Comparison of ENCODE assay signal across 9 cellular contexts in genomic region chr13:95704510-95704909, GRCh38. TPM values are rescaled to one million over a fixed set of nuclear protein-coding genes. Genes with fewer than 3 reads are reported as not detected.
A peak's percentile ranks its signal among the peaks of the same experiment; 100 is the strongest.
DNase-seq lines count a peak whose midpoint lies in the region; ATAC-seq, FAIRE-seq and TF ChIP-seq lines count a peak whose summit lies in the region.
"Had no signal": no experiment of that assay in that cellular context is flagged by ENCODE, and none has a peak within 500 bp of the region (broad histone marks: within the 10 kb centered on the region; RNA-seq: fewer than 3 reads in every experiment).

No MANE protein-coding gene starts in this region.

- H3K9me1 ChIP-seq in K562 (ENCODE audit: control insufficient read depth, insufficient read depth, low read length), result no peaks in the 10 kb centered on the region

- TF ChIP-seq RAD21 in K562 (CRISPR knock-in tag; conservative IDR thresholded peaks at IDR 0.05 in 1 of 2, IDR thresholded peaks at IDR 0.05 in 1 of 2), result 0 out of 4 replicates have a peak, but pooled peaks of 1 of the 2 experiments have one; percentile 15

- POLR2A ChIA-PET in K562 (lab: Yijun Ruan, JAX), result interaction anchor here (0.5 kb wide), 1 partner anchor 416 kb away, joined by 4 read pairs; no protein-coding TSS in a partner anchor

- H3K4me1 ChIP-seq in K562 (replicated peaks in 1 of 2; ENCODE audit: control insufficient read depth in 2 of 2, insufficient read depth in 2 of 2, low read length in 2 of 2) (peaks cover 0 to 12% of the 10 kb centered on the region in 2 experiments; a peak in 3 of 5 replicates), neutrophil (ENCODE audit: control insufficient read depth in 1 of 2, insufficient read depth in 1 of 2, low read depth in 1 of 2, low read length in 1 of 2) (peaks cover 86 to 90% of the 10 kb centered on the region in 2 experiments)

- ATAC-seq in K562, result peak; percentile 64

- peaks cover 9% of the 10 kb centered on the region; the same call in 1 of the 2 replicates for H4K20me1 ChIP-seq in K562 (replicated peaks; ENCODE audit: control insufficient read depth, insufficient read depth, low read length)

- no peak for FAIRE-seq in K562 (lab: Jason Lieb, UNC)
- FAIRE-seq: A204.1 had no signal

- no peak overlapping the region for H3K27ac ChIP-seq in K562 (ENCODE audit: extremely low read depth, low read depth, low read length)
- H3K27ac ChIP-seq in neutrophil, result peak overlapping the region; percentile 62

- H3K9ac ChIP-seq in K562 (ENCODE audit: insufficient read depth in 1 of 2, low read depth in 2 of 2, low read length in 2 of 2), result no peak overlapping the region

- WGBS in K562 (ENCODE audit: insufficient coverage, low coverage, missing lambda C conversion rate), result 60% methylated on average over 3 of the region's 3 CpGs

- TF ChIP-seq POLR2A in K562 (conservative IDR thresholded peaks at IDR 0.05), result no peak

- H3K9me3 ChIP-seq in K562 (replicated peaks; ENCODE audit: control insufficient read depth, insufficient read depth, low read depth, low read length) (no peaks in the 10 kb centered on the region), neutrophil (no peaks in the 10 kb centered on the region)

- in situ Hi-C loops in K562 (cut with MboI), result no loop called here

- no peak overlapping the region for H3K4me3 ChIP-seq in K562
- no peak overlapping the region for H3K4me3 ChIP-seq in neutrophil (ENCODE audit: low read depth in 1 of 2, low read length in 1 of 2)

- peaks cover 75% of the 10 kb centered on the region for H3K79me2 ChIP-seq in K562 (ENCODE audit: control insufficient read depth, insufficient read depth, low read length)

- intact Hi-C loops in K562 (cut with micrococcal nuclease), result loop anchor here (5.0 kb wide), 1 partner anchor 128 kb away; no protein-coding TSS in a partner anchor

- CTCF ChIA-PET in K562 (lab: Yijun Ruan, JAX; ENCODE audit: low intra/inter-chr PET ratio), result no interaction called here

- peak; percentile 27 for DNase-seq in DMS 273 (lab: John Stamatoyannopoulos, UW; ENCODE audit: unreplicated experiment)
- DNase-seq in DMS 273 treated with DMSO at 0.1 percent for 48 hours (lab: John Stamatoyannopoulos, UW), result no peak
- peak; percentile 54 for DNase-seq in LHCN-M2 (ENCODE audit: low read depth)
- DNase-seq in K562 (ENCODE audit: extremely low read depth in 1 of 4, low spot score in 3 of 4), result peak; percentile 9 to 17 (median 15)
- DNase-seq in SIG-M5 treated with dmso at 0.1 percent for 504 hours (lab: John Stamatoyannopoulos, UW; ENCODE audit: unreplicated experiment), result no peak
- no peak for DNase-seq in GOT3 (lab: John Stamatoyannopoulos, UW)
- DNase-seq in ecto neural progenitor cell (ENCODE audit: low spot score), result no peak

- peak; percentile 8 to 41 (median 30); a peak in 2 of 6 replicates for TF ChIP-seq CTCF in K562 (IDR thresholded peaks at IDR 0.05 in 2 of 3, conservative IDR thresholded peaks at IDR 0.05 in 1 of 3; ENCODE audit: insufficient read depth in 2 of 3, low read depth in 1 of 3, low read length in 3 of 3)
- TF ChIP-seq CTCF in neutrophil (IDR thresholded peaks at IDR 0.05), result no peak

- no peak overlapping the region for H2AFZ ChIP-seq in K562 (ENCODE audit: low read depth, low read length)

- no peaks in the 10 kb centered on the region; the same call in 2 of the 3 replicates for H3K36me3 ChIP-seq in K562 (ENCODE audit: control insufficient read depth, insufficient read depth, low read length)
- no peaks in the 10 kb centered on the region for H3K36me3 ChIP-seq in neutrophil

- no peak for TF ChIP-seq EP300 in K562 (IDR thresholded peaks at IDR 0.05; ENCODE audit: low read length)

- H3K27me3 ChIP-seq in K562 (ENCODE audit: control insufficient read depth in 2 of 2, insufficient read depth in 2 of 2, low read length in 2 of 2), result no peaks in the 10 kb centered on the region
- no peaks in the 10 kb centered on the region for H3K27me3 ChIP-seq in neutrophil

- no TSS peak for BruUV-seq in K562 (replicated peaks; lab: Mats Ljungman, UMichigan)

- no peak overlapping the region for H3K4me2 ChIP-seq in K562 (ENCODE audit: insufficient read depth, low read length)

TF ChIP-seq in K562, 482 proteins besides CTCF, POLR2A, EP300 and RAD21:
- TF ChIP-seq ARID3A (IDR thresholded peaks at IDR 0.05; ENCODE audit: borderline replicate concordance, low read depth, low read length), result 0 out of 2 replicates have a peak, but pooled peaks have one; percentile 18
- no peak for TF ChIP-seq SIX5 (IDR thresholded peaks at IDR 0.05; ENCODE audit: borderline replicate concordance in 1 of 2, insufficient read depth in 1 of 2, low read depth in 1 of 2, low read length in 2 of 2)

RNA-seq across cellular contexts. Expression of gene DNAJC3, which starts 27.6 kb away (rescaled TPM):
- total RNA-seq in LHCN-M2 (2014; rRNA removed), result 41.4 and 43.2 TPM in 2 replicates
- polyA plus RNA-seq in LHCN-M2 (2012), result 9.7 TPM
- total RNA-seq in K562 (2011; cell fraction: chromatin; rRNA removed; ENCODE audit: low replicate concordance), result 8.4 and 25.2 TPM in 2 replicates
- total RNA-seq in K562 (2011; cell fraction: nucleolus; rRNA removed), result 8.8 and 12.2 TPM in 2 replicates
- total RNA-seq in K562 (2011; cell fraction: nucleoplasm; rRNA removed), result 20.0 and 28.6 TPM in 2 replicates
- 10.3 and 10.4 TPM in 2 replicates for total RNA-seq in K562 (2014; rRNA removed)
- 21.8 and 22.9 TPM in 2 replicates for total RNA-seq in K562 (2014; rRNA removed; fragmentation: Illumina TruSeq; extraction: Trizol)
- total RNA-seq in K562 (2015; rRNA removed; fragmentation: Illumina TruSeq; extraction: Trizol), result 20.2 and 21.3 TPM in 2 replicates
- total RNA-seq in K562 (2021), result 14.4 and 14.6 TPM in 2 replicates
- polyA plus RNA-seq in K562 (2011; rRNA removed), result 8.8 and 9.7 TPM in 2 replicates
- 2.3 and 5.6 TPM in 2 replicates for polyA plus RNA-seq in K562 (2011; cell fraction: cytosol; rRNA removed)
- polyA plus RNA-seq in K562 (2011; cell fraction: nucleus; rRNA removed), result 2.2 and 4.2 TPM in 2 replicates
- polyA plus RNA-seq in K562 (2012), result 8.9 and 12.8 TPM in 2 replicates
- 8.1 and 10.4 TPM in 2 replicates for polyA plus RNA-seq in K562 (2014; fragmentation: Illumina TruSeq; extraction: Trizol)
- polyA plus RNA-seq in K562 (2014; fragmentation: Nextera tagmentation; extraction: Ambion mirVana), result 10 to 100 TPM in 1 of 2 experiments, 1 to 10 TPM in 1; 8.2 to 12.0 TPM
- polyA plus RNA-seq in K562 (2014; rRNA removed), result 7.5 and 7.8 TPM in 2 replicates
- 26.4 and 32.0 TPM in 2 replicates for polyA minus RNA-seq in K562 (2011; rRNA and poly(A)+ RNA removed)
- polyA minus RNA-seq in K562 (2011; cell fraction: cytosol; rRNA and poly(A)+ RNA removed), result 10.3 and 10.6 TPM in 2 replicates
- 4.7 and 8.0 TPM in 2 replicates for polyA minus RNA-seq in K562 (2011; cell fraction: nucleus; rRNA and poly(A)+ RNA removed)

Comparison
In these comparisons a context has a peak if more than half of its experiments do, and no peak if none do; other contexts are left out.
1. DNase-seq: peak in DMS 273 (single experiment), LHCN-M2 (single experiment) and K562 (4 of 4); none in DMS 273 treated with DMSO at 0.1 percent for 48 hours (single experiment), SIG-M5 treated with dmso at 0.1 percent for 504 hours (single experiment), GOT3 (single experiment) and ecto neural progenitor cell (single experiment).